In genomic region chr16:49658491-49658890, GRCh38 we compare ENCODE assay signal across 18 cellular contexts.
DNase-seq lines count a peak whose midpoint lies in the region; ATAC-seq and TF ChIP-seq lines count a peak whose summit lies in the region.
"Had no signal": no experiment of that assay in that cellular context is flagged by ENCODE, and none has a peak within 500 bp of the region (broad histone marks: within the 10 kb centered on the region; RNA-seq: fewer than 3 reads in every experiment).

No MANE protein-coding gene starts in this region.

- TF ChIP-seq CTCF in left ventricle myocardium inferior (IDR thresholded peaks at IDR 0.05; ENCODE audit: borderline replicate concordance) (no peak), heart right ventricle (IDR thresholded peaks at IDR 0.05) (no peak), brain (conservative IDR thresholded peaks at IDR 0.05) (no peak), neural crest cell (conservative IDR thresholded peaks at IDR 0.05) (no peak)

- peak overlapping the region in 4 of 5 experiments; percentile 9 to 76 (median 56) for H3K27ac Mint-ChIP-seq in brain
- peak overlapping the region; percentile 58 for H3K27ac Mint-ChIP-seq in neural crest cell (ENCODE audit: unreplicated experiment)
- no peak overlapping the region for H3K27ac Mint-ChIP-seq in naive thymus-derived CD8-positive, alpha-beta T cell
- H3K27ac Mint-ChIP-seq: CD4-positive, alpha-beta memory T cell had no signal

- H3K4me3 ChIP-seq in left ventricle myocardium inferior (no peak overlapping the region), heart right ventricle (no peak overlapping the region)
- H3K4me3 ChIP-seq: GM23248, K562 had no signal

- H3K9me3 ChIP-seq in left ventricle myocardium inferior (replicated peaks) (no peaks in the 10 kb centered on the region), heart right ventricle (no peaks in the 10 kb centered on the region)

- CTCF ChIA-PET in HEK293T (lab: Yijun Ruan, JAX), result no interaction called here

- DNase-seq in left ventricle myocardium inferior (peak; percentile 12), heart right ventricle (no peak), neural crest cell (ENCODE audit: low read depth, low spot score) (no peak), HEK293T (ENCODE audit: extremely low spot score) (no peak), activated gamma-delta T cell (lab: John Stamatoyannopoulos, UW) (no peak)
- DNase-seq in naive thymus-derived CD8-positive, alpha-beta T cell, result no peak
- DNase-seq: CD4-positive, alpha-beta memory T cell; DMS153; GF-D8; GM23248; NCI-H1092 treated with DMSO at 0.1 percent for 48 hours; NCI-H2081 treated with DMSO at 0.1 percent for 48 hours; NCI-H748 treated with DMSO at 0.1 percent for 48 hours; OCI-M1; SIG-M5 had no signal

- WGBS in heart right ventricle, 2 donors, result 83 to 85% methylated on average over 9 of the region's 9 CpGs

- no peaks in the 10 kb centered on the region for H3K9me3 Mint-ChIP-seq in brain
- H3K9me3 Mint-ChIP-seq in neural crest cell, result no peaks in the 10 kb centered on the region
- no peaks in the 10 kb centered on the region for H3K9me3 Mint-ChIP-seq in naive thymus-derived CD8-positive, alpha-beta T cell
- H3K9me3 Mint-ChIP-seq: CD4-positive, alpha-beta memory T cell had no signal

- H3K36me3 Mint-ChIP-seq in brain (no peaks in the 10 kb centered on the region), neural crest cell (ENCODE audit: low read depth) (no peaks in the 10 kb centered on the region)
- H3K36me3 Mint-ChIP-seq in naive thymus-derived CD8-positive, alpha-beta T cell, result no peaks in the 10 kb centered on the region
- H3K36me3 Mint-ChIP-seq: CD4-positive, alpha-beta memory T cell had no signal

- peaks cover 82% of the 10 kb centered on the region for H3K4me1 Mint-ChIP-seq in brain
- H3K4me1 Mint-ChIP-seq in neural crest cell, result peaks cover 37% of the 10 kb centered on the region
- no peaks in the 10 kb centered on the region for H3K4me1 Mint-ChIP-seq in naive thymus-derived CD8-positive, alpha-beta T cell
- H3K4me1 Mint-ChIP-seq: CD4-positive, alpha-beta memory T cell had no signal

- intact Hi-C loops in left ventricle myocardium inferior (cut with micrococcal nuclease), result no loop called here
- intact Hi-C loops in heart right ventricle (cut with DNase I), result loop anchor here in 1 of 10 donors (10.0 kb wide), 1 partner anchor 86 kb away; no protein-coding TSS in a partner anchor

- H3K27ac ChIP-seq in left ventricle myocardium inferior (replicated peaks), result no peak overlapping the region
- no peak overlapping the region for H3K27ac ChIP-seq in heart right ventricle
- H3K27ac ChIP-seq: GM23248 had no signal

- H3K36me3 ChIP-seq in left ventricle myocardium inferior (no peaks in the 10 kb centered on the region), heart right ventricle (no peaks in the 10 kb centered on the region)

- H3K4me1 ChIP-seq in left ventricle myocardium inferior, result peaks cover 16% of the 10 kb centered on the region
- H3K4me1 ChIP-seq in heart right ventricle, result peaks cover 5 to 24% (median 10%) of the 10 kb centered on the region in 9 donors

- H3K27me3 ChIP-seq in left ventricle myocardium inferior (ENCODE audit: low read depth), result peaks cover 7% of the 10 kb centered on the region
- H3K27me3 ChIP-seq in heart right ventricle, result no peaks in the 10 kb centered on the region

- H3K27me3 Mint-ChIP-seq in brain, result no peaks in the 10 kb centered on the region
- H3K27me3 Mint-ChIP-seq in neural crest cell (ENCODE audit: low read depth), result no peaks in the 10 kb centered on the region
- H3K27me3 Mint-ChIP-seq in naive thymus-derived CD8-positive, alpha-beta T cell, result peaks cover 0 to 8% (median 0%) of the 10 kb centered on the region in 5 donors

- H3K4me3 Mint-ChIP-seq in brain, result no peak overlapping the region
- no peak overlapping the region for H3K4me3 Mint-ChIP-seq in neural crest cell
- no peak overlapping the region for H3K4me3 Mint-ChIP-seq in naive thymus-derived CD8-positive, alpha-beta T cell
- H3K4me3 Mint-ChIP-seq: CD4-positive, alpha-beta memory T cell had no signal

- POLR2A ChIA-PET in naive thymus-derived CD8-positive, alpha-beta T cell (lab: Charles Lee), result no interaction called here
- POLR2A ChIA-PET in HEK293T (lab: Yijun Ruan, JAX), result no interaction called here

- no peak for ATAC-seq in heart right ventricle
- no peak for ATAC-seq in naive thymus-derived CD8-positive, alpha-beta T cell
- ATAC-seq in GM21737 (IDR thresholded peaks at IDR 0.05; ENCODE audit: unreplicated experiment), result no peak
- ATAC-seq: K562 had no signal

TF ChIP-seq in HEK293T, 16 proteins besides CTCF, POLR2A, EP300 and RAD21:
- no peak for TF ChIP-seq SP1 (IDR thresholded peaks at IDR 0.05)
- no peak for TF ChIP-seq ELF4 (IDR thresholded peaks at IDR 0.05)
- TF ChIP-seq ARNT (IDR thresholded peaks at IDR 0.05), result no peak
- no peak for TF ChIP-seq NFRKB (IDR thresholded peaks at IDR 0.05)
- no peak for TF ChIP-seq PKNOX1 (IDR thresholded peaks at IDR 0.05)
- no peak for TF ChIP-seq HDGF (IDR thresholded peaks at IDR 0.05; ENCODE audit: borderline replicate concordance)
- no peak for TF ChIP-seq BHLHE40 (IDR thresholded peaks at IDR 0.05; ENCODE audit: borderline replicate concordance)
- no peak for TF ChIP-seq FOXK2 (IDR thresholded peaks at IDR 0.05)
- no peak for TF ChIP-seq ZNF384 (IDR thresholded peaks at IDR 0.05)
- TF ChIP-seq TARDBP (IDR thresholded peaks at IDR 0.05), result no peak
- TF ChIP-seq L3MBTL2 (conservative IDR thresholded peaks at IDR 0.05), result no peak
- no peak for TF ChIP-seq FOXA1 (IDR thresholded peaks at IDR 0.05)
- TF ChIP-seq SUZ12 (IDR thresholded peaks at IDR 0.05), result no peak
- no peak for TF ChIP-seq CTBP1 (IDR thresholded peaks at IDR 0.05; ENCODE audit: borderline replicate concordance)
- no peak for TF ChIP-seq LEF1 (IDR thresholded peaks at IDR 0.05; ENCODE audit: borderline replicate concordance)
- TF ChIP-seq FOXM1 (IDR thresholded peaks at IDR 0.05; ENCODE audit: borderline replicate concordance), result no peak

Comparison
In these comparisons a context has a peak if more than half of its experiments do, and no peak if none do; other contexts are left out.
1. H3K27ac Mint-ChIP-seq: peak in brain (4 of 5) and neural crest cell (single experiment); none in naive thymus-derived CD8-positive, alpha-beta T cell (0 of 10).